In genomic region chr14:35740215-35740614, GRCh38 we compare ENCODE assay signal across 1 cellular context.
TF ChIP-seq lines count a peak whose summit lies in the region.

No MANE protein-coding gene starts in this region.

TF ChIP-seq in IMR-90, 13 proteins besides CTCF, POLR2A, EP300 and RAD21 (continued from another document):
- no peak for TF ChIP-seq MXI1 (IDR thresholded peaks at IDR 0.05; ENCODE audit: borderline replicate concordance, low read depth, low read length)
TF ChIP-seq in IMR-90: peak in this region for 0.
